In genomic region chr18:76644580-76644979, GRCh38 we compare ENCODE assay signal across 8 cellular contexts.
"Had no signal": no experiment of that assay in that cellular context is flagged by ENCODE, and none has a peak within 500 bp of the region (broad histone marks: within the 10 kb centered on the region; RNA-seq: fewer than 3 reads in every experiment).

No MANE protein-coding gene starts in this region.

- DNase-seq: GDM1, GF-D8 had no signal

- H3K4me3 ChIP-seq: GM12878 had no signal

- FAIRE-seq: G401.6, GM12878, GM12891, GM12892, GM18507, GM19239 had no signal

- ATAC-seq: GM12878 had no signal
